ENCODE assay signal across 1 cellular context in the genomic region with DNA sequence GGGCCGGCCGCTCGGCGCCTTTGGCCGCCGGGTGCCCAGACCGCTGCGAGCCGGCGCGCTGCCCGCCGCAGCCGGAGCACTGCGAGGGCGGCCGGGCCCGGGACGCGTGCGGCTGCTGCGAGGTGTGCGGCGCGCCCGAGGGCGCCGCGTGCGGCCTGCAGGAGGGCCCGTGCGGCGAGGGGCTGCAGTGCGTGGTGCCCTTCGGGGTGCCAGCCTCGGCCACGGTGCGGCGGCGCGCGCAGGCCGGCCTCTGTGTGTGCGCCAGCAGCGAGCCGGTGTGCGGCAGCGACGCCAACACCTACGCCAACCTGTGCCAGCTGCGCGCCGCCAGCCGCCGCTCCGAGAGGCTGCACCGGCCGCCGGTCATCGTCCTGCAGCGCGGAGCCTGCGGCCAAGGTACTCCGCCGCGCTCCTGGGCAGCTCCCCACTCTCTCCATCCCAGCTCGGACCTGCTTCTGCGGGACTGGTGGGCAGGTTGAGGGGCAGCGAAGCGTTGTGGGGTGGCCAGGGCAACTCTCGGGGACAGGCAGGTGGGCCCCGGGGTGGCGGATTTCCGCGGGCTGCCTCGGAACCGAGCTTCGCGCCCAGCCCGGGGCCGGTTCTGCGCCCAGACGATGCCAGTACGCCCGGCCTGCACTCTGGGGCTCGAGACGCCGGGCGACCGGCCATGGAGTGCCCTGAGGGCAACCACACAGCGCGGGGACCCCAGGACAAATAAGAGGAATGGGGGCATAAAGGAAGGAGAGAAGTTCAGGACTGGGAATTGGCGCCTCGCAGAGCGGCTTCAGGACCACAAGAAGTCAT.
TF ChIP-seq lines count a peak whose summit lies in the region.

No MANE protein-coding gene starts in this region.

TF ChIP-seq in SK-N-SH treated with all-trans-retinoic acid at 6 μM for 48 hours, 23 proteins besides CTCF, POLR2A, EP300 and RAD21 (continued from another document):
- TF ChIP-seq TSHZ2 (CRISPR knock-in tag; IDR thresholded peaks at IDR 0.05) (no peak), SNAI2 (CRISPR knock-in tag; IDR thresholded peaks at IDR 0.05) (no peak), PPARA (CRISPR knock-in tag; IDR thresholded peaks at IDR 0.05; ENCODE audit: borderline replicate concordance) (no peak), CREB5 (CRISPR knock-in tag; IDR thresholded peaks at IDR 0.05; ENCODE audit: low read depth) (no peak), ARNTL (CRISPR knock-in tag; IDR thresholded peaks at IDR 0.05; ENCODE audit: borderline replicate concordance, low read depth) (no peak), PATZ1 (CRISPR knock-in tag; IDR thresholded peaks at IDR 0.05; ENCODE audit: borderline replicate concordance) (no peak), RARB (CRISPR knock-in tag; IDR thresholded peaks at IDR 0.05) (no peak), ZNF70 (CRISPR knock-in tag; IDR thresholded peaks at IDR 0.05) (no peak), CSDC2 (CRISPR knock-in tag; IDR thresholded peaks at IDR 0.05) (no peak), GLIS3 (CRISPR knock-in tag; IDR thresholded peaks at IDR 0.05) (no peak), ZNF565 (CRISPR knock-in tag; conservative IDR thresholded peaks at IDR 0.05; ENCODE audit: low read depth) (no peak), TCF4 (CRISPR knock-in tag; IDR thresholded peaks at IDR 0.05; ENCODE audit: borderline replicate concordance) (no peak), ZFP30 (CRISPR knock-in tag; IDR thresholded peaks at IDR 0.05) (no peak), TOX (CRISPR knock-in tag; IDR thresholded peaks at IDR 0.05; ENCODE audit: borderline replicate concordance) (no peak)
